Comparison of ENCODE assay signal across 9 cellular contexts in genomic region chr1:161182214-161182613, GRCh38. TPM values are rescaled to one million over a fixed set of nuclear protein-coding genes. Genes with fewer than 3 reads are reported as not detected.
DNase-seq lines count a peak whose midpoint lies in the region; ATAC-seq and TF ChIP-seq lines count a peak whose summit lies in the region.
"Had no signal": no experiment of that assay in that cellular context is flagged by ENCODE, and none has a peak within 500 bp of the region (broad histone marks: within the 10 kb centered on the region; RNA-seq: fewer than 3 reads in every experiment).

No MANE protein-coding gene starts in this region.

- H3K9me3 ChIP-seq in esophagus muscularis mucosa, result no peaks in the 10 kb centered on the region

- no peak overlapping the region for H3K27ac ChIP-seq in esophagus muscularis mucosa (replicated peaks in 1 of 4)

- H3K27me3 ChIP-seq in esophagus muscularis mucosa, result no peaks in the 10 kb centered on the region

- H3K4me3 ChIP-seq in foreskin fibroblast (ENCODE audit: low read depth in 1 of 2, low read length in 2 of 2) (no peak overlapping the region), esophagus muscularis mucosa (no peak overlapping the region)

- TF ChIP-seq CTCF in foreskin fibroblast (IDR thresholded peaks at IDR 0.05; ENCODE audit: low read depth, low read length) (no peak), esophagus muscularis mucosa (IDR thresholded peaks at IDR 0.05) (no peak)

- peak; percentile 48 for ATAC-seq in GM18873 (IDR thresholded peaks at IDR 0.05; ENCODE audit: low FRiP score, unreplicated experiment)
- peak; percentile 43 for ATAC-seq in HG03342 (IDR thresholded peaks at IDR 0.05; ENCODE audit: unreplicated experiment)
- ATAC-seq: Panc1 had no signal

- 79% methylated on average over 1 of the region's 1 CpG for WGBS in esophagus muscularis mucosa

- intact Hi-C loops in esophagus muscularis mucosa (cut with DNase I), result no loop called here

- no peak for TF ChIP-seq EP300 in esophagus muscularis mucosa (IDR thresholded peaks at IDR 0.05)

- peaks cover 15 to 31% (median 29%) of the 10 kb centered on the region in 4 donors for H3K4me1 ChIP-seq in esophagus muscularis mucosa

- peak; percentile 53 to 54 for DNase-seq in activated CD4-positive, alpha-beta T cell treated with anti-CD3 and anti-CD28 coated beads, Interleukin-2, amount 50 U/mL, for 4 hours
- DNase-seq in foreskin fibroblast, result peak; percentile 63 to 87
- no peak for DNase-seq in RPMI8226
- no peak for DNase-seq in mesenteric fat pad (ENCODE audit: low spot score)
- DNase-seq in LoVo (ENCODE audit: low spot score), result no peak
- DNase-seq in esophagus muscularis mucosa (ENCODE audit: extremely low spot score), result no peak

- no peak for TF ChIP-seq POLR2A in esophagus muscularis mucosa (IDR thresholded peaks at IDR 0.05; ENCODE audit: low read depth)

- H3K36me3 ChIP-seq in esophagus muscularis mucosa, result no peaks in the 10 kb centered on the region

RNA-seq across cellular contexts. Expression of gene B4GALT3, which starts 4.9 kb away (rescaled TPM):
- total RNA-seq in mesenteric fat pad, result 32.1 TPM
- total RNA-seq in esophagus muscularis mucosa, result 10 to 100 TPM; 14.1 to 26.5 (median 21.8) TPM

RNA-seq across cellular contexts. Expression of gene PPOX, which starts 16.0 kb away (rescaled TPM):
- total RNA-seq in mesenteric fat pad (19.4 TPM), esophagus muscularis mucosa (10 to 100 TPM; 12.8 to 22.1 (median 15.8) TPM)

RNA-seq across cellular contexts. Expression of gene ADAMTS4, which starts 16.6 kb away (rescaled TPM):
- 438 TPM for total RNA-seq in mesenteric fat pad
- 100 to 1,000 TPM in 1 of 4 donors, 10 to 100 TPM in 1, 1 to 10 TPM in 2; 2.5 to 126 (median 12.0) TPM for total RNA-seq in esophagus muscularis mucosa

RNA-seq across cellular contexts. Expression of gene NDUFS2, which starts 20.0 kb away (rescaled TPM):
- total RNA-seq in mesenteric fat pad, result 96.1 TPM
- total RNA-seq in esophagus muscularis mucosa, result 100 to 1,000 TPM in 3 of 4 donors, 10 to 100 TPM in 1; 68.5 to 131 (median 122) TPM

RNA-seq across cellular contexts. Expression of gene USP21, which starts 22.9 kb away (rescaled TPM):
- total RNA-seq in mesenteric fat pad (16.5 TPM), esophagus muscularis mucosa (10 to 100 TPM; 13.3 to 25.3 (median 16.3) TPM)

Comparison
In these comparisons a context has a peak if more than half of its experiments do, and no peak if none do; other contexts are left out.
1. DNase-seq: peak in activated CD4-positive, alpha-beta T cell treated with anti-CD3 and anti-CD28 coated beads, Interleukin-2, amount 50 U/mL, for 4 hours (2 of 2) and foreskin fibroblast (2 of 2); none in RPMI8226 (single experiment), mesenteric fat pad (single experiment), LoVo (single experiment) and esophagus muscularis mucosa (single experiment).